Comparison of ENCODE assay signal across 8 cellular contexts in the genomic region with DNA sequence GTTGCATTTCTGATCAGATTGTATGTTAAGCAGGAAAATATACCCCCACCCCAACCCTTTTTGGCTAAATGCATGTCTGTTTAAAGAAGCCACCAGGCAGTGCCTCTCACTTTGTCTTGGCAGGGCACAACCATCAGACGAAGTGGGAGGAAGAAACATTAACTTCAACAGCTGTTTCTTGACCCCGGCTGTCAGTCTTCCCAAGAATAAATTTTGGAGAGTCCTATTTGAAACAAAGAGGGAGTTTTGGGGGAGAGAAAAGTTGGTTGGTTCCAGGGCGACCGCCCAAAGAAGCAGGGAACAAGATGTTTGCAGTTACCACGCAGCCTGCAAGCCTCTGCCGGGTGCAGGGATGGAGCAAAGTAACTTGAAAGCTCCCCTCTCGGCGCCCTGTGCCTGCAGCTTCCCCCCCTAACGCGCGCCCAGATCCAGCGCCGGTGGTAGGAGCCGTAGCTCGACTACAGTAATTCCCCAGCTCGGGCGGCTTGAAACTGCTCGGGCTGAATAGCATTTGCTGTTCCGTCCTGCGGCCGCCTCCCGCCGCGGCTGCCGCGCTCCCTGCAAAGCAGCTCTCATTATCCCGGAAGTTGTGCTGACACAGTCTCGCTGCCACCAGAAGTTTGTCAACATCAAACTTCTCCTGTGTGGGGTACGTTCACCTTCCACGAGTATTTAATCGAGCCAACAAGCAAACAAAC.
A peak's percentile ranks its signal among the peaks of the same experiment; 100 is the strongest.
DNase-seq lines count a peak whose midpoint lies in the region; ATAC-seq and TF ChIP-seq lines count a peak whose summit lies in the region.

No MANE protein-coding gene starts in this region.

- intact Hi-C loops in IMR-90 (cut with micrococcal nuclease) (loop anchor here (1.0 to 5.0 kb wide), 9 partner anchors 64 to 550 kb away; a partner anchor contains a TSS), OCI-LY7 (cut with micrococcal nuclease; ENCODE audit: unreplicated experiment) (loop anchor here (1.0 to 10.0 kb wide), 9 partner anchors 64 to 549 kb away; a partner anchor contains a TSS)

- peak overlapping the region; percentile 94 for H3K27ac ChIP-seq in IMR-90 (ENCODE audit: insufficient read depth, low read length)
- H3K27ac ChIP-seq in OCI-LY7 (ENCODE audit: low read depth, low read length, poor library complexity, severe bottlenecking): peak overlapping the region; percentile 92

- H4K91ac ChIP-seq in IMR-90 (ENCODE audit: insufficient read depth, low read depth, low read length): peak overlapping the region; percentile 94

- TF ChIP-seq CTCF in IMR-90 (conservative IDR thresholded peaks at IDR 0.05; ENCODE audit: low read depth, low read length) (0 out of 2 replicates have a peak, but pooled peaks have one; percentile 1), OCI-LY7 (conservative IDR thresholded peaks at IDR 0.05; ENCODE audit: low read length) (no peak), epithelial cell of esophagus (IDR thresholded peaks at IDR 0.05; ENCODE audit: insufficient read depth, low read depth, low read length, missing control alignments) (no peak)

- peak; percentile 92 for DNase-seq in D341Med (ENCODE audit: low spot score)
- peak; percentile 94 for DNase-seq in IMR-90
- peak; percentile 98 for DNase-seq in OCI-LY7 (ENCODE audit: low spot score)
- DNase-seq in activated T-cell treated with anti-CD3 and anti-CD28 coated beads for 4 hours: peak; percentile 75
- peak; percentile 90 for DNase-seq in epithelial cell of esophagus (ENCODE audit: low read depth)
- peak; percentile 94 for DNase-seq in middle frontal gyrus (ENCODE audit: extremely low spot score, low spot score)
- DNase-seq in stimulated activated CD8-positive, alpha-beta memory T cell treated with anti-CD3 and anti-CD28 coated beads, Interleukin-2, amount 100 ng/mL, for 1 hour (ENCODE audit: low read depth in 2 of 2): peak; percentile 71 to 73

- H3K79me1 ChIP-seq in IMR-90 (ENCODE audit: low read depth in 1 of 2, low read length in 2 of 2): peaks cover 0 to 6% of the 10 kb centered on the region in 2 experiments; a peak in 2 of 4 replicates

- H3K79me2 ChIP-seq in OCI-LY7 (ENCODE audit: insufficient read depth, low read depth, low read length): peaks cover 4% of the 10 kb centered on the region; the same call in 1 of the 2 replicates

- H2BK5ac ChIP-seq in IMR-90 (ENCODE audit: low read depth, low read length, poor library complexity, severe bottlenecking): peak overlapping the region; percentile 92

- H3K9ac ChIP-seq in IMR-90 (ENCODE audit: low read depth, low read length): peak overlapping the region; percentile 77

- peak overlapping the region; percentile 87 to 96 for H4K8ac ChIP-seq in IMR-90 (ENCODE audit: low read depth in 2 of 2, low read length in 2 of 2)

- POLR2A ChIA-PET in IMR-90 (lab: Charles Lee; ENCODE audit: unreplicated experiment) (interaction anchor here (0.7 to 2.1 kb wide), 2 partner anchors 100 to 324 kb away, joined by 7 to 29 read pairs; a partner anchor contains a TSS), OCI-LY7 (lab: Charles Lee) (interaction anchor here (0.6 to 6.0 kb wide), 36 partner anchors 8 to 551 kb away, joined by 3 to 81 read pairs (median 4); a partner anchor contains a TSS)

- peak overlapping the region; percentile 92 for H3K4ac ChIP-seq in IMR-90 (ENCODE audit: low read depth, low read length)

- H3K4me1 ChIP-seq in IMR-90 (ENCODE audit: control insufficient read depth, insufficient read depth, low read length): peaks cover 19% of the 10 kb centered on the region
- peaks cover 62% of the 10 kb centered on the region for H3K4me1 ChIP-seq in OCI-LY7 (ENCODE audit: insufficient read depth, low read length, poor library complexity, severe bottlenecking)

- no TSS peak for BruUV-seq in IMR-90 (replicated peaks; lab: Mats Ljungman, UMichigan)
- no TSS peak for BruUV-seq in OCI-LY7 (replicated peaks; lab: Mats Ljungman, UMichigan)

- peak overlapping the region; percentile 46 for H2AK5ac ChIP-seq in IMR-90 (ENCODE audit: low read depth, low read length)

- H3K27me3 ChIP-seq in IMR-90 (ENCODE audit: control insufficient read depth, insufficient read depth, low read length): no peaks in the 10 kb centered on the region

- ATAC-seq in GM21515 (IDR thresholded peaks at IDR 0.05; ENCODE audit: unreplicated experiment): peak; percentile 87
- peak; percentile 93 for ATAC-seq in IMR-90 (ENCODE audit: low read depth)

- H3K4me2 ChIP-seq in IMR-90 (ENCODE audit: low read depth, low read length) (peak overlapping the region; percentile 74), OCI-LY7 (ENCODE audit: low read length) (peak overlapping the region; percentile 77)

- H2BK20ac ChIP-seq in IMR-90 (ENCODE audit: low read depth, low read length): peak overlapping the region; percentile 88

- H4K20me1 ChIP-seq in IMR-90 (ENCODE audit: insufficient read depth, low read length): no peaks in the 10 kb centered on the region
- H4K20me1 ChIP-seq in OCI-LY7 (ENCODE audit: insufficient read depth, low read length): no peaks in the 10 kb centered on the region

- peak overlapping the region; percentile 95 for H2AFZ ChIP-seq in IMR-90 (replicated peaks; ENCODE audit: low read length, poor library complexity)
- peak overlapping the region; percentile 79 for H2AFZ ChIP-seq in OCI-LY7 (ENCODE audit: low read length)

- peak overlapping the region; percentile 18 for H2AK9ac ChIP-seq in IMR-90 (replicated peaks; ENCODE audit: low read depth, low read length, poor library complexity)

- CTCF ChIA-PET in IMR-90 (lab: Yijun Ruan, JAX) (interaction anchor here (0.7 to 2.6 kb wide), 5 partner anchors 13 to 373 kb away, joined by 3 to 9 read pairs (median 7); a partner anchor contains a TSS), OCI-LY7 (lab: Charles Lee; ENCODE audit: unreplicated experiment) (interaction anchor here (0.7 to 1.5 kb wide), 3 partner anchors 72 to 142 kb away, joined by 3 to 6 read pairs (median 3); no protein-coding TSS in a partner anchor)

- H2BK120ac ChIP-seq in IMR-90 (ENCODE audit: low read depth, low read length): peak overlapping the region; percentile 97

- H3K18ac ChIP-seq in IMR-90 (ENCODE audit: low read depth, low read length): peak overlapping the region; percentile 90

- WGBS in IMR-90 (ENCODE audit: extremely low coverage in 2 of 2, insufficient read length in 1 of 2), 2 experiments: 0% methylated on average over 6 of the region's 31 CpGs; no CpG with 5 or more reads in 1 of the 2 experiments

- peak overlapping the region; percentile 76 for H4K5ac ChIP-seq in IMR-90 (ENCODE audit: low read depth, low read length)

- H3K4me3 ChIP-seq in IMR-90 (ENCODE audit: insufficient read depth, low read depth, low read length): peak overlapping the region; percentile 31
- peak overlapping the region; percentile 82 for H3K4me3 ChIP-seq in OCI-LY7 (ENCODE audit: low read depth, low read length, poor library complexity, severe bottlenecking)
- H3K4me3 ChIP-seq in epithelial cell of esophagus (ENCODE audit: low read length): peak overlapping the region; percentile 45

- H3K36me3 ChIP-seq in IMR-90 (ENCODE audit: control insufficient read depth, insufficient read depth, low read length): no peaks in the 10 kb centered on the region
- no peaks in the 10 kb centered on the region for H3K36me3 ChIP-seq in OCI-LY7 (ENCODE audit: insufficient read depth, low read length)

- dilution Hi-C loops in IMR-90 (cut with HindIII; ENCODE audit: low sequenced_read_pairs, unreplicated experiment): no loop called here

- H3K9me1 ChIP-seq in IMR-90 (ENCODE audit: insufficient read depth, low read length): peaks cover 14% of the 10 kb centered on the region

- no peaks in the 10 kb centered on the region; the same call in 1 of the 2 replicates for H3K9me2 ChIP-seq in OCI-LY7 (ENCODE audit: insufficient read depth, low read length)

- in situ Hi-C loops in IMR-90 (cut with MboI; ENCODE audit: low sequenced_read_pairs): loop anchor here (5.0 to 10.0 kb wide), 3 partner anchors 94 to 427 kb away; no protein-coding TSS in a partner anchor

- no peak for TF ChIP-seq POLR2A in IMR-90 (IDR thresholded peaks at IDR 0.05; ENCODE audit: low read depth, low read length)

- peak overlapping the region; percentile 89 for H3K23ac ChIP-seq in IMR-90 (ENCODE audit: low read depth, low read length)

- H3K9me3 ChIP-seq in IMR-90 (ENCODE audit: control insufficient read depth, insufficient read depth, low read length) (no peaks in the 10 kb centered on the region), OCI-LY7 (ENCODE audit: low read length) (no peaks in the 10 kb centered on the region)

- H2BK15ac ChIP-seq in IMR-90 (ENCODE audit: low read depth, low read length): peak overlapping the region; percentile 78; the same call in 2 of the 3 replicates

- peak; percentile 60 for TF ChIP-seq RAD21 in IMR-90 (IDR thresholded peaks at IDR 0.05; ENCODE audit: low read length)

- peak overlapping the region; percentile 92 for H3K56ac ChIP-seq in IMR-90 (ENCODE audit: extremely low read depth, insufficient read depth, low read length)

- peak overlapping the region; percentile 91 for H3K14ac ChIP-seq in IMR-90 (replicated peaks; ENCODE audit: low read depth, low read length)

TF ChIP-seq in IMR-90, 13 proteins besides CTCF, POLR2A, EP300 and RAD21 (continues in another document):
- TF ChIP-seq CHD1 (IDR thresholded peaks at IDR 0.05; ENCODE audit: low read depth, low read length) (no peak; the same call in 1 of the 2 replicates), FOS (IDR thresholded peaks at IDR 0.05; ENCODE audit: low read depth, low read length) (peak; percentile 25; the same call in 1 of the 2 replicates), SMC3 (IDR thresholded peaks at IDR 0.05; ENCODE audit: low read depth, low read length) (peak; percentile 66), RFX5 (IDR thresholded peaks at IDR 0.05; ENCODE audit: low read depth, low read length) (no peak), CEBPB (IDR thresholded peaks at IDR 0.05; ENCODE audit: low read depth, low read length) (no peak)
- TF ChIP-seq, protein P1, sequence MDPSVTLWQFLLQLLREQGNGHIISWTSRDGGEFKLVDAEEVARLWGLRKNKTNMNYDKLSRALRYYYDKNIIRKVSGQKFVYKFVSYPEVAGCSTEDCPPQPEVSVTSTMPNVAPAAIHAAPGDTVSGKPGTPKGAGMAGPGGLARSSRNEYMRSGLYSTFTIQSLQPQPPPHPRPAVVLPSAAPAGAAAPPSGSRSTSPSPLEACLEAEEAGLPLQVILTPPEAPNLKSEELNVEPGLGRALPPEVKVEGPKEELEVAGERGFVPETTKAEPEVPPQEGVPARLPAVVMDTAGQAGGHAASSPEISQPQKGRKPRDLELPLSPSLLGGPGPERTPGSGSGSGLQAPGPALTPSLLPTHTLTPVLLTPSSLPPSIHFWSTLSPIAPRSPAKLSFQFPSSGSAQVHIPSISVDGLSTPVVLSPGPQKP (IDR thresholded peaks at IDR 0.05; ENCODE audit: borderline replicate concordance, low read depth, low read length): no peak
- TF ChIP-seq, protein P2, sequence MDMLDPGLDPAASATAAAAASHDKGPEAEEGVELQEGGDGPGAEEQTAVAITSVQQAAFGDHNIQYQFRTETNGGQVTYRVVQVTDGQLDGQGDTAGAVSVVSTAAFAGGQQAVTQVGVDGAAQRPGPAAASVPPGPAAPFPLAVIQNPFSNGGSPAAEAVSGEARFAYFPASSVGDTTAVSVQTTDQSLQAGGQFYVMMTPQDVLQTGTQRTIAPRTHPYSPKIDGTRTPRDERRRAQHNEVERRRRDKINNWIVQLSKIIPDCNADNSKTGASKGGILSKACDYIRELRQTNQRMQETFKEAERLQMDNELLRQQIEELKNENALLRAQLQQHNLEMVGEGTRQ (IDR thresholded peaks at IDR 0.05; ENCODE audit: low read depth, low read length): no peak

Comparison
In these comparisons a context has a peak if more than half of its experiments do, and no peak if none do; other contexts are left out.
1. Peak in every context shown above with its lines: DNase-seq, ATAC-seq, H3K4me3 ChIP-seq and H3K27ac ChIP-seq.
2. H3K4me3 ChIP-seq: peak in every context shown above with its lines; median percentile 82 in OCI-LY7; 45 in epithelial cell of esophagus; 31 in IMR-90.